In the genomic region with DNA sequence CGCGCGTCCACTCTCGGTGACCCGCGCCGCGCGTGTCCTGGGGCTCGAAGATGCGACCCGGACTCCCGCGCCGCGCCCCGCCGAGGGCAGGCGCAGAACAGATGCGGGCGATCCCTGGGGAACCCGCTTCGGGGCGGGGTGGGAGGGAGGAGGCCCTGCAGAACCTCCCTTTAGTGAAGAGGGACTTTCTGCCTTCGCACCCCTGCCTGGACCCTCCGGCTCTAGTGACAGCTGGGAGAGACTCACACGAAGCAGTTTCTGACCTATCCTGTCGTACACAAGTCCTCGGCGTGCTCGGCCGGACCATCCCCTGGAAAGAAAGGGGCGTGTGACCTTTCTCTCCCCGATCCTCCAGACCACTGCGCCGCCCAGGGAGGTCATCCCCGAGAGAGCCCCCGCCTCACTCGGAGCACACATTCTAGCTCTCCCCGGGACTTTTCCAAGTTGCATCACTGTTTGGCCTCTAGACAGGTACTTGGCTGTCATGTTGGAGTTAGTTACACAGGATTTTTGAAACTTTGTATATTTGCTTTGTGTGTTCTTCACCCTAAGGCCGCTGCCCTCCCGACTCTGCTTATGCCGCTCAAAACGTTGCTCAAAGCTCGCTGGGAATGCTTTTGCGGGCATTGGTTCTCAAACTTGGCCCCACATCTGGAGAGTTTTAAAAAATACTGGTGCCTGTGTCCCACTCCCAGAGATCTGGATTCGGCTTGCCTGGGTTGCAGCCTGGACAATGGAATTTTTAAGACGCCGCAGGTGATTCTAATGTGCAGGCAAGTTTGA, we compare ENCODE assay signal across 8 cellular contexts. TPM values are rescaled to one million over a fixed set of nuclear protein-coding genes. Genes with fewer than 3 reads are reported as not detected.
DNase-seq lines count a peak whose midpoint lies in the region; ATAC-seq and TF ChIP-seq lines count a peak whose summit lies in the region.

No MANE protein-coding gene starts in this region.

- no peak overlapping the region for H3K27ac Mint-ChIP-seq in CD8-positive, alpha-beta T cell
- H3K27ac Mint-ChIP-seq in naive thymus-derived CD8-positive, alpha-beta T cell, result peak overlapping the region in 1 of 10 donors; percentile 3

- H3K4me3 Mint-ChIP-seq in CD8-positive, alpha-beta T cell, result peak overlapping the region; percentile 49
- H3K4me3 Mint-ChIP-seq in naive thymus-derived CD8-positive, alpha-beta T cell, result peak overlapping the region in 9 of 10 donors; percentile 30 to 68 (median 50)

- intact Hi-C loops in CD8-positive, alpha-beta T cell (cut with DNase I, micrococcal nuclease), result no loop called here

- no peak for TF ChIP-seq CTCF in CD8-positive, alpha-beta T cell (IDR thresholded peaks at IDR 0.05)
- no peak for TF ChIP-seq CTCF in epithelial cell of proximal tubule (conservative IDR thresholded peaks at IDR 0.05; ENCODE audit: low read depth, low read length)

- no peak overlapping the region for H3K4me3 ChIP-seq in CD8-positive, alpha-beta T cell (ENCODE audit: low read depth, low read length)
- peak overlapping the region; percentile 49 for H3K4me3 ChIP-seq in MG63
- peak overlapping the region; percentile 88 for H3K4me3 ChIP-seq in epithelial cell of proximal tubule (ENCODE audit: low read depth, low read length)

- H3K27me3 ChIP-seq in CD8-positive, alpha-beta T cell (ENCODE audit: insufficient read depth, low read length), result peaks cover 10% of the 10 kb centered on the region
- peaks cover 18% of the 10 kb centered on the region for H3K27me3 ChIP-seq in MG63

- no peak for ATAC-seq in CD8-positive, alpha-beta T cell
- no peak for ATAC-seq in naive thymus-derived CD8-positive, alpha-beta T cell
- ATAC-seq in GM18868 (IDR thresholded peaks at IDR 0.05; ENCODE audit: unreplicated experiment) (no peak), GM21723 (IDR thresholded peaks at IDR 0.05; ENCODE audit: unreplicated experiment) (no peak), GM21390 (IDR thresholded peaks at IDR 0.05; ENCODE audit: unreplicated experiment) (no peak)

- CTCF ChIA-PET in CD8-positive, alpha-beta T cell (lab: Charles Lee), result no interaction called here

- no peaks in the 10 kb centered on the region for H3K36me3 ChIP-seq in CD8-positive, alpha-beta T cell (ENCODE audit: insufficient read depth, low read length)
- H3K36me3 ChIP-seq in MG63, result no peaks in the 10 kb centered on the region

- no peaks in the 10 kb centered on the region for H3K9me3 ChIP-seq in CD8-positive, alpha-beta T cell (ENCODE audit: low read length)
- H3K9me3 ChIP-seq in MG63, result no peaks in the 10 kb centered on the region

- POLR2A ChIA-PET in CD8-positive, alpha-beta T cell (lab: Charles Lee), result no interaction called here
- POLR2A ChIA-PET in naive thymus-derived CD8-positive, alpha-beta T cell (lab: Charles Lee), result no interaction called here

- no peak for DNase-seq in CD8-positive, alpha-beta T cell
- DNase-seq in MG63 (peak; percentile 24), epithelial cell of proximal tubule (ENCODE audit: low read depth) (no peak), COR-L47 (lab: John Stamatoyannopoulos, UW) (no peak)
- no peak for DNase-seq in naive thymus-derived CD8-positive, alpha-beta T cell

- no peaks in the 10 kb centered on the region for H3K36me3 Mint-ChIP-seq in CD8-positive, alpha-beta T cell
- H3K36me3 Mint-ChIP-seq in naive thymus-derived CD8-positive, alpha-beta T cell, result peaks cover 0 to 2% (median 0%) of the 10 kb centered on the region in 3 donors

- H3K4me1 Mint-ChIP-seq in CD8-positive, alpha-beta T cell (ENCODE audit: low read depth), result peaks cover 11% of the 10 kb centered on the region
- H3K4me1 Mint-ChIP-seq in naive thymus-derived CD8-positive, alpha-beta T cell, result peaks cover 3 to 14% (median 13%) of the 10 kb centered on the region in 4 donors

- H3K27me3 Mint-ChIP-seq in CD8-positive, alpha-beta T cell (ENCODE audit: low read depth), result peaks cover 54% of the 10 kb centered on the region
- peaks cover 38 to 87% (median 55%) of the 10 kb centered on the region in 5 donors for H3K27me3 Mint-ChIP-seq in naive thymus-derived CD8-positive, alpha-beta T cell

- no peaks in the 10 kb centered on the region for H3K9me3 Mint-ChIP-seq in CD8-positive, alpha-beta T cell
- H3K9me3 Mint-ChIP-seq in naive thymus-derived CD8-positive, alpha-beta T cell, result peaks cover 0 to 3% (median 0%) of the 10 kb centered on the region in 9 donors

- no peak overlapping the region for H3K27ac ChIP-seq in CD8-positive, alpha-beta T cell (ENCODE audit: low read depth, low read length)

- H3K4me1 ChIP-seq in CD8-positive, alpha-beta T cell (ENCODE audit: insufficient read depth, low read length), result no peaks in the 10 kb centered on the region

RNA-seq across cellular contexts. Expression of a gene that starts 0.6 kb away (rescaled TPM):
- not detected for total RNA-seq in CD8-positive, alpha-beta T cell
- 0.03 TPM in 1 of 2 replicates, not detected in the other for total RNA-seq in MG63 (2014; rRNA removed; shearing (Covaris generic); ENCODE audit: low replicate concordance)
- total RNA-seq in epithelial cell of proximal tubule, result 2.5 and 3.2 TPM in 2 replicates
- total RNA-seq in naive thymus-derived CD8-positive, alpha-beta T cell, result not detected
- not detected for polyA plus RNA-seq in naive thymus-derived CD8-positive, alpha-beta T cell
